2 cellular contexts compared by ENCODE assay signal in genomic region chr19:38227272-38228004, GRCh38.
TF ChIP-seq lines count a peak whose summit lies in the region.

No MANE protein-coding gene starts in this region.

TF ChIP-seq in HepG2, 621 proteins besides CTCF, POLR2A, EP300 and RAD21:
- TF ChIP-seq TBL1XR1 (IDR thresholded peaks at IDR 0.05; ENCODE audit: borderline replicate concordance, low read length, partially characterized antibody) (no peak), ZNF629 (CRISPR knock-in tag; conservative IDR thresholded peaks at IDR 0.05) (peak; percentile 83), ZMYM3 (CRISPR knock-in tag; IDR thresholded peaks at IDR 0.05) (0 out of 2 replicates have a peak, but pooled peaks have one; percentile 42)

TF ChIP-seq in WTC11, 78 proteins besides CTCF, POLR2A, EP300 and RAD21:
- peak; percentile 96 for TF ChIP-seq ZNF423 (CRISPR knock-in tag; IDR thresholded peaks at IDR 0.05)
- TF ChIP-seq MAX (CRISPR knock-in tag; IDR thresholded peaks at IDR 0.05) = 0 out of 2 replicates have a peak, but pooled peaks have one; percentile 15
- no peak for TF ChIP-seq ETV6 (CRISPR knock-in tag; IDR thresholded peaks at IDR 0.05)
- TF ChIP-seq ATF2 (CRISPR knock-in tag; IDR thresholded peaks at IDR 0.05; ENCODE audit: borderline replicate concordance, low read depth) = no peak
- peak; percentile 85 for TF ChIP-seq GTF2I (CRISPR knock-in tag; conservative IDR thresholded peaks at IDR 0.05)
- TF ChIP-seq ZNF219 (CRISPR knock-in tag; IDR thresholded peaks at IDR 0.05; ENCODE audit: borderline replicate concordance) = no peak
- TF ChIP-seq ATF6 (CRISPR knock-in tag; IDR thresholded peaks at IDR 0.05) = no peak
